In genomic region chr6:167669553-167669849, GRCh38 we compare ENCODE assay signal across 17 cellular contexts.
DNase-seq lines count a peak whose midpoint lies in the region; ATAC-seq, FAIRE-seq and TF ChIP-seq lines count a peak whose summit lies in the region.
"Had no signal": no experiment of that assay in that cellular context is flagged by ENCODE, and none has a peak within 500 bp of the region (broad histone marks: within the 10 kb centered on the region; RNA-seq: fewer than 3 reads in every experiment).

No MANE protein-coding gene starts in this region.

- peak overlapping the region; percentile 60; the same call in 1 of the 2 replicates for H2BK12ac ChIP-seq in H1 (ENCODE audit: low read depth, low read length)

- H4K5ac ChIP-seq in H1 (ENCODE audit: insufficient read length, low read depth, low read length) (no peak overlapping the region), mesendoderm (ENCODE audit: low read length) (no peak overlapping the region)

- H2BK15ac ChIP-seq in H1 (ENCODE audit: low read length) (no peak overlapping the region), mesendoderm (replicated peaks; ENCODE audit: low read depth) (no peak overlapping the region)

- no peak overlapping the region for H3K18ac ChIP-seq in H1 (ENCODE audit: extremely low read depth, low read length)
- no peak overlapping the region for H3K18ac ChIP-seq in mesendoderm (ENCODE audit: low read length)

- intact Hi-C loops in sigmoid colon (cut with DNase I): no loop called here

- no peak overlapping the region for H3K56ac ChIP-seq in H1 (replicated peaks; ENCODE audit: insufficient read length, low read depth, low read length)
- H3K56ac ChIP-seq in mesendoderm (ENCODE audit: low read length): peak overlapping the region; percentile 68

- H3K27me3 ChIP-seq in HUES6 (ENCODE audit: control insufficient read depth, insufficient read depth, low read length): no peaks in the 10 kb centered on the region
- H3K27me3 ChIP-seq in H1 (replicated peaks in 1 of 4; ENCODE audit: control insufficient read depth in 3 of 4, extremely low read depth in 1 of 4, insufficient read depth in 3 of 4, low read length in 3 of 4): no peaks in the 10 kb centered on the region; a peak in 1 of 7 replicates
- no peaks in the 10 kb centered on the region for H3K27me3 ChIP-seq in mesendoderm (ENCODE audit: insufficient read depth, low read length, poor library complexity)
- H3K27me3 ChIP-seq in sigmoid colon: no peaks in the 10 kb centered on the region
- no peaks in the 10 kb centered on the region for H3K27me3 ChIP-seq in osteoblast (ENCODE audit: insufficient read depth, low read length)

- H3K23ac ChIP-seq in H1 (ENCODE audit: insufficient read length) (no peak overlapping the region), mesendoderm (ENCODE audit: low read length) (no peak overlapping the region)

- no peaks in the 10 kb centered on the region for H3K79me2 ChIP-seq in H1 (ENCODE audit: control insufficient read depth in 1 of 2, insufficient read depth in 2 of 2, low read length in 2 of 2)
- H3K79me2 ChIP-seq in mesendoderm (ENCODE audit: control insufficient read depth, insufficient read depth, low read length): no peaks in the 10 kb centered on the region
- H3K79me2 ChIP-seq in osteoblast (ENCODE audit: insufficient read depth, low read length): no peaks in the 10 kb centered on the region

- DNase-seq in H1 (ENCODE audit: low read depth in 1 of 2, low spot score in 2 of 2) (no peak), mesendoderm (no peak), sigmoid colon (peak; percentile 55), osteoblast (ENCODE audit: insufficient read length, low spot score, missing footprints) (no peak)
- DNase-seq: CD8-positive, alpha-beta T cell; COR-L47; DMS153; DMS79 treated with DMSO at 0.1 percent for 48 hours; EL; H7 had no signal

- H2BK20ac ChIP-seq in H1 (ENCODE audit: low read length): 0 out of 2 replicates have a peak overlapping the region, but pooled peaks have one; percentile 86

- POLR2A ChIA-PET in H1 (lab: Charles Lee; ENCODE audit: partially characterized antibody): interaction anchor here (0.6 kb wide), 1 partner anchor 356 kb away, joined by 4 read pairs; no protein-coding TSS in a partner anchor

- no peaks in the 10 kb centered on the region for H3K79me1 ChIP-seq in H1 (ENCODE audit: low read depth, low read length)
- no peaks in the 10 kb centered on the region for H3K79me1 ChIP-seq in mesendoderm (ENCODE audit: low read length)

- peak overlapping the region; percentile 50 for H4K91ac ChIP-seq in H1 (replicated peaks; ENCODE audit: insufficient read length, low read length)

- H3K36me3 ChIP-seq in HUES6 (ENCODE audit: control insufficient read depth, insufficient read depth, low read length) (no peaks in the 10 kb centered on the region), H1 (ENCODE audit: control insufficient read depth in 2 of 4, insufficient read depth in 4 of 4, low read length in 3 of 4) (no peaks in the 10 kb centered on the region), mesendoderm (ENCODE audit: control insufficient read depth, insufficient read depth, low read length) (no peaks in the 10 kb centered on the region), sigmoid colon (no peaks in the 10 kb centered on the region), osteoblast (ENCODE audit: insufficient read depth, low read length) (no peaks in the 10 kb centered on the region)

- H3K9ac ChIP-seq in HUES6 (ENCODE audit: low read length) (no peak overlapping the region), H1 (replicated peaks in 1 of 4; ENCODE audit: extremely low read depth in 1 of 4, low read depth in 3 of 4, low read length in 3 of 4) (no peak overlapping the region), mesendoderm (ENCODE audit: low read length) (no peak overlapping the region)

- ATAC-seq in GM19324 (IDR thresholded peaks at IDR 0.05; ENCODE audit: low FRiP score, unreplicated experiment): no peak
- ATAC-seq: A549; CD8-positive, alpha-beta T cell had no signal

- TF ChIP-seq EP300 in H1 (IDR thresholded peaks at IDR 0.05; ENCODE audit: borderline replicate concordance in 1 of 2, low read depth in 2 of 2, low read length in 2 of 2) (no peak), sigmoid colon (IDR thresholded peaks at IDR 0.05) (no peak)

- H4K20me1 ChIP-seq in H1 (replicated peaks in 1 of 2; ENCODE audit: control insufficient read depth in 1 of 2, insufficient read depth in 2 of 2, low read length in 2 of 2) (no peaks in the 10 kb centered on the region), osteoblast (ENCODE audit: insufficient read depth, low read length) (no peaks in the 10 kb centered on the region)

- H2BK5ac ChIP-seq in H1 (ENCODE audit: low read depth, low read length) (no peak overlapping the region; the same call in 1 of the 2 replicates), mesendoderm (ENCODE audit: low read length) (peak overlapping the region; percentile 15)

- H3K4me3 ChIP-seq in HUES6 (ENCODE audit: low read depth, low read length) (no peak overlapping the region), H1 (ENCODE audit: extremely low read depth in 1 of 4, insufficient read depth in 2 of 4, low read depth in 3 of 4, low read length in 4 of 4) (no peak overlapping the region), mesendoderm (ENCODE audit: low read length) (no peak overlapping the region), sigmoid colon (no peak overlapping the region), osteoblast (ENCODE audit: insufficient read depth, low read length) (no peak overlapping the region)
- H3K4me3 ChIP-seq: A549 had no signal

- H3K14ac ChIP-seq in H1 (ENCODE audit: insufficient read length): no peak overlapping the region

- TF ChIP-seq CTCF in H1 (IDR thresholded peaks at IDR 0.05; ENCODE audit: control extremely low read depth in 1 of 3, insufficient read depth in 1 of 3, low read depth in 1 of 3, low read length in 3 of 3): no peak
- TF ChIP-seq CTCF in sigmoid colon (IDR thresholded peaks at IDR 0.05): no peak
- no peak for TF ChIP-seq CTCF in osteoblast (IDR thresholded peaks at IDR 0.05; ENCODE audit: extremely low read depth, low read depth, low read length)

- H4K8ac ChIP-seq in H1 (ENCODE audit: extremely low read depth, insufficient read depth, low read length) (no peak overlapping the region), mesendoderm (ENCODE audit: low read depth, low read length) (no peak overlapping the region)

- H2BK120ac ChIP-seq in H1 (replicated peaks; ENCODE audit: low read depth, low read length): no peak overlapping the region
- no peak overlapping the region for H2BK120ac ChIP-seq in mesendoderm (ENCODE audit: low read depth, low read length)

- peaks cover 6% of the 10 kb centered on the region; the same call in 1 of the 2 replicates for H3K4me1 ChIP-seq in HUES6 (ENCODE audit: control insufficient read depth, insufficient read depth, low read length)
- H3K4me1 ChIP-seq in H1 (replicated peaks in 1 of 4; ENCODE audit: control insufficient read depth in 3 of 4, insufficient read depth in 4 of 4, low read length in 3 of 4): peaks cover 0 to 2% (median 0%) of the 10 kb centered on the region in 4 experiments; a peak in 1 of 7 replicates
- no peaks in the 10 kb centered on the region for H3K4me1 ChIP-seq in mesendoderm (ENCODE audit: control insufficient read depth, low read depth, low read length)
- H3K4me1 ChIP-seq in sigmoid colon: no peaks in the 10 kb centered on the region
- no peaks in the 10 kb centered on the region for H3K4me1 ChIP-seq in osteoblast (ENCODE audit: insufficient read depth, low read length)
- H3K4me1 ChIP-seq: A549 had no signal

- no peaks in the 10 kb centered on the region for H3K23me2 ChIP-seq in H1 (ENCODE audit: low read depth, low read length)

- CTCF ChIA-PET in H1 (lab: Charles Lee; ENCODE audit: partially characterized antibody): no interaction called here

- H3K9me3 ChIP-seq in HUES6 (ENCODE audit: control insufficient read depth, insufficient read depth, low read depth, low read length): peaks cover 16% of the 10 kb centered on the region
- peaks cover 11 to 12% of the 10 kb centered on the region in 2 experiments; a peak in 2 of 4 replicates for H3K9me3 ChIP-seq in H1 (ENCODE audit: insufficient read depth in 2 of 2, low read depth in 1 of 2, low read length in 1 of 2)
- no peaks in the 10 kb centered on the region for H3K9me3 ChIP-seq in sigmoid colon
- peaks cover 4% of the 10 kb centered on the region for H3K9me3 ChIP-seq in osteoblast (ENCODE audit: low read depth, low read length)
- H3K9me3 ChIP-seq: A549 had no signal

- no peak for TF ChIP-seq POLR2A in H1 (IDR thresholded peaks at IDR 0.05; ENCODE audit: control extremely low read depth in 1 of 2, low read depth in 2 of 2, low read length in 2 of 2)
- TF ChIP-seq POLR2A in sigmoid colon (IDR thresholded peaks at IDR 0.05): no peak

- H3K4me2 ChIP-seq in H1 (ENCODE audit: insufficient read depth in 1 of 2, low read depth in 2 of 2, low read length in 2 of 2) (no peak overlapping the region), mesendoderm (ENCODE audit: low read length) (no peak overlapping the region), osteoblast (ENCODE audit: insufficient read depth, low read length) (no peak overlapping the region)
- H3K4me2 ChIP-seq: A549 had no signal

- FAIRE-seq in H1 (lab: Jason Lieb, UNC): no peak
- FAIRE-seq: A549, D721Med, G401.6, GM12891, GM19239 had no signal

- H2AFZ ChIP-seq in H1 (ENCODE audit: low read length): no peak overlapping the region
- H2AFZ ChIP-seq in osteoblast (ENCODE audit: low read length): no peak overlapping the region

- H3K4ac ChIP-seq in H1 (replicated peaks; ENCODE audit: insufficient read length, low read depth, low read length) (no peak overlapping the region), mesendoderm (ENCODE audit: low read depth, low read length) (no peak overlapping the region)

- 92% methylated on average over 9 of the region's 9 CpGs; no CpG with 5 or more reads in 1 of the 2 experiments for WGBS in H1 (ENCODE audit: extremely low coverage in 1 of 2, insufficient coverage in 1 of 2, insufficient read length in 1 of 2, insufficient replicate concordance in 2 of 2, low coverage in 1 of 2, low lambda C conversion rate in 2 of 2, missing lambda C conversion rate in 1 of 2), 2 experiments
- WGBS in mesendoderm (ENCODE audit: extremely low coverage, insufficient coverage, low lambda C conversion rate): no CpG with 5 or more reads among the region's 9 CpGs
- 95% methylated on average over 9 of the region's 9 CpGs for WGBS in sigmoid colon, 2 donors

- H3K27ac ChIP-seq in HUES6 (ENCODE audit: low read depth, low read length) (peak overlapping the region; percentile 16; the same call in 1 of the 2 replicates), H1 (ENCODE audit: low read depth, low read length) (no peak overlapping the region), mesendoderm (ENCODE audit: low read depth, low read length) (no peak overlapping the region), sigmoid colon (no peak overlapping the region), osteoblast (ENCODE audit: low read depth, low read length) (no peak overlapping the region)
- H3K27ac ChIP-seq: A549 had no signal

- H2AK5ac ChIP-seq in H1 (ENCODE audit: low read depth, low read length) (0 out of 2 replicates have a peak overlapping the region, but pooled peaks have one; percentile 13), mesendoderm (ENCODE audit: low read length) (no peak overlapping the region)

- TF ChIP-seq RAD21 in H1 (IDR thresholded peaks at IDR 0.05 in 1 of 2, conservative IDR thresholded peaks at IDR 0.05 in 1 of 2; ENCODE audit: low read depth in 2 of 2, low read length in 2 of 2): no peak
